ENCODE assay signal across 9 cellular contexts in genomic region chr10:79072994-79073654, GRCh38. TPM values are rescaled to one million over a fixed set of nuclear protein-coding genes. Genes with fewer than 3 reads are reported as not detected.
DNase-seq lines count a peak whose midpoint lies in the region; ATAC-seq and TF ChIP-seq lines count a peak whose summit lies in the region.
"Had no signal": no experiment of that assay in that cellular context is flagged by ENCODE, and none has a peak within 500 bp of the region (broad histone marks: within the 10 kb centered on the region; RNA-seq: fewer than 3 reads in every experiment).

No MANE protein-coding gene starts in this region.

- H3K27me3 ChIP-seq in heart left ventricle, result no peaks in the 10 kb centered on the region
- H3K27me3 ChIP-seq in muscle layer of duodenum (ENCODE audit: low read depth, low read length), result no peaks in the 10 kb centered on the region
- H3K27me3 ChIP-seq in vagina, result no peaks in the 10 kb centered on the region

- H3K27ac Mint-ChIP-seq in dendritic cell treated with granulocyte-macrophage colony-stimulating factor and Interleukin-4, amounts not matched to agents 40 ng/mL and 50 ng/mL, for 4 days, result peak overlapping the region; percentile 18

- no peak overlapping the region for H3K4me3 Mint-ChIP-seq in dendritic cell treated with granulocyte-macrophage colony-stimulating factor and Interleukin-4, amounts not matched to agents 40 ng/mL and 50 ng/mL, for 4 days

- no peak for TF ChIP-seq POLR2A in heart left ventricle (IDR thresholded peaks at IDR 0.05)
- no peak for TF ChIP-seq POLR2A in vagina (IDR thresholded peaks at IDR 0.05)

- H3K9me3 ChIP-seq in heart left ventricle (no peaks in the 10 kb centered on the region), muscle layer of duodenum (ENCODE audit: control insufficient read depth in 1 of 2, low read length in 2 of 2) (no peaks in the 10 kb centered on the region), vagina (no peaks in the 10 kb centered on the region)

- intact Hi-C loops in heart left ventricle (cut with DNase I) (loop anchor here in 8 of 10 donors (5.0 to 10.0 kb wide), 10 partner anchors 34 to 1041 kb away; partner anchors contain the start of gene RPS24 (in 1 of the 8)), left ventricle myocardium superior (cut with micrococcal nuclease) (loop anchor here (10.0 kb wide), 2 partner anchors 72 to 112 kb away; no protein-coding TSS in a partner anchor), vagina (cut with DNase I) (loop anchor here (5.0 kb wide), 1 partner anchor 69 kb away; no protein-coding TSS in a partner anchor)
- intact Hi-C loops in dendritic cell treated with granulocyte-macrophage colony-stimulating factor and Interleukin-4, amounts not matched to agents 40 ng/mL and 50 ng/mL, for 4 days (cut with micrococcal nuclease), result loop anchor here (5.0 kb wide), 1 partner anchor 34 kb away; no protein-coding TSS in a partner anchor

- H3K4me3 ChIP-seq in heart left ventricle (peak overlapping the region in 5 of 12 donors; percentile 5 to 99 (median 90)), muscle layer of duodenum (ENCODE audit: low read depth in 1 of 2, low read length in 2 of 2) (peak overlapping the region; percentile 21 to 37), vagina (peak overlapping the region; percentile 72 to 96)

- no peaks in the 10 kb centered on the region for H3K36me3 ChIP-seq in heart left ventricle
- no peaks in the 10 kb centered on the region for H3K36me3 ChIP-seq in muscle layer of duodenum (ENCODE audit: control insufficient read depth in 1 of 2, insufficient read depth in 2 of 2, low read length in 2 of 2)
- no peaks in the 10 kb centered on the region for H3K36me3 ChIP-seq in vagina

- ATAC-seq in heart left ventricle (no peak), left ventricle myocardium superior (no peak)

- no peaks in the 10 kb centered on the region for H3K9me3 Mint-ChIP-seq in dendritic cell treated with granulocyte-macrophage colony-stimulating factor and Interleukin-4, amounts not matched to agents 40 ng/mL and 50 ng/mL, for 4 days

- H3K27ac ChIP-seq in heart left ventricle, result peak overlapping the region in 10 of 12 donors; percentile 95 to 100 (median 98)
- H3K27ac ChIP-seq in muscle layer of duodenum (ENCODE audit: low read length), result peak overlapping the region; percentile 74
- H3K27ac ChIP-seq in vagina, result peak overlapping the region; percentile 97

- peaks cover 16 to 77% (median 70%) of the 10 kb centered on the region in 12 donors for H3K4me1 ChIP-seq in heart left ventricle
- peaks cover 44 to 66% of the 10 kb centered on the region in 2 donors for H3K4me1 ChIP-seq in muscle layer of duodenum (ENCODE audit: control insufficient read depth in 1 of 2, insufficient read depth in 2 of 2, low read length in 2 of 2)
- H3K4me1 ChIP-seq in vagina, result peaks cover 68% of the 10 kb centered on the region

- H3K27me3 Mint-ChIP-seq in dendritic cell treated with granulocyte-macrophage colony-stimulating factor and Interleukin-4, amounts not matched to agents 40 ng/mL and 50 ng/mL, for 4 days, result no peaks in the 10 kb centered on the region

- 88 to 93% (median 91%) methylated on average over 4 of the region's 4 CpGs for WGBS in heart left ventricle, 4 donors

- TF ChIP-seq CTCF in heart left ventricle (IDR thresholded peaks at IDR 0.05), result no peak
- TF ChIP-seq CTCF in vagina (IDR thresholded peaks at IDR 0.05), result no peak

- H3K4me1 Mint-ChIP-seq in dendritic cell treated with granulocyte-macrophage colony-stimulating factor and Interleukin-4, amounts not matched to agents 40 ng/mL and 50 ng/mL, for 4 days (ENCODE audit: low read depth), result peaks cover 78% of the 10 kb centered on the region

- DNase-seq in heart left ventricle (no peak), left ventricle myocardium superior (no peak), vagina (ENCODE audit: extremely low spot score in 2 of 2) (no peak), NCI-H1417 (lab: John Stamatoyannopoulos, UW) (no peak), hypothalamus (lab: John Stamatoyannopoulos, UW) (no peak), NCI-H526 treated with DMSO at 0.1 percent for 48 hours (lab: John Stamatoyannopoulos, UW) (no peak)
- DNase-seq: stimulated activated naive CD4-positive, alpha-beta T cell treated with Interleukin-2 at 50 U/mL for 16 hours had no signal

- peaks cover 17% of the 10 kb centered on the region for H3K36me3 Mint-ChIP-seq in dendritic cell treated with granulocyte-macrophage colony-stimulating factor and Interleukin-4, amounts not matched to agents 40 ng/mL and 50 ng/mL, for 4 days (ENCODE audit: low read depth)

RNA-seq across cellular contexts. Expression of gene ZMIZ1, which starts 4.4 kb away (rescaled TPM):
- 10 to 100 TPM; 39.8 to 75.4 (median 50.5) TPM for total RNA-seq in heart left ventricle
- 10 to 100 TPM; 19.7 to 45.7 TPM for polyA plus RNA-seq in heart left ventricle
- total RNA-seq in left ventricle myocardium superior, result 49.5 TPM
- total RNA-seq in vagina, result 61.4 TPM
